Comparison of ENCODE assay signal across 17 cellular contexts in genomic region chr10:16845248-16845647, GRCh38.
"Had no signal": no experiment of that assay in that cellular context is flagged by ENCODE, and none has a peak within 500 bp of the region (broad histone marks: within the 10 kb centered on the region; RNA-seq: fewer than 3 reads in every experiment).

No MANE protein-coding gene starts in this region.

- DNase-seq: activated CD4-positive, alpha-beta memory T cell treated with anti-CD3 and anti-CD28 coated beads for 36 hours; activated CD4-positive, alpha-beta T cell treated with anti-CD3 and anti-CD28 coated beads for 36 hours; activated CD8-positive, alpha-beta memory T cell treated with anti-CD3 and anti-CD28 coated beads, Interleukin-2, amount 10 ng/mL, durations not matched to agents 7 days and 5 days; activated naive CD4-positive, alpha-beta T cell treated with anti-CD3 and anti-CD28 coated beads, Interleukin-2, amount 50 U/mL, for 16 hours; activated T-cell treated with anti-CD3 and anti-CD28 coated beads, Interleukin-2, amount 50 U/mL, for 1 hour; esophagus squamous epithelium; islet precursor cell; naive thymus-derived CD4-positive, alpha-beta T cell; posterior cingulate gyrus; small intestine; stimulated activated CD4-positive, alpha-beta T cell treated with anti-CD3 and anti-CD28 coated beads, Interleukin-4, amount 100 ng/mL, for 4 hours; stimulated activated CD8-positive, alpha-beta memory T cell treated with anti-CD3 and anti-CD28 coated beads, Interleukin-4, amount 100 ng/mL, for 48 hours; stimulated activated naive CD4-positive, alpha-beta T cell treated with Interleukin-2 at 50 U/mL for 16 hours; trophoblast cell had no signal

- H3K27me3 ChIP-seq: esophagus squamous epithelium, neutrophil, right atrium auricular region, suprapubic skin had no signal

- H3K36me3 ChIP-seq: esophagus squamous epithelium, neutrophil, right atrium auricular region, suprapubic skin had no signal

- ATAC-seq: activated CD4-positive, alpha-beta T cell treated with anti-CD3 and anti-CD28 coated beads for 36 hours; activated CD8-positive, alpha-beta memory T cell treated with anti-CD3 and anti-CD28 coated beads, Interleukin-2, amount 10 ng/mL, durations not matched to agents 7 days and 5 days; naive thymus-derived CD4-positive, alpha-beta T cell had no signal

- H3K4me3 ChIP-seq: esophagus squamous epithelium, right atrium auricular region, suprapubic skin had no signal

- H3K9me3 ChIP-seq: esophagus squamous epithelium, neutrophil, right atrium auricular region, suprapubic skin had no signal

- H3K27ac ChIP-seq: esophagus squamous epithelium, neutrophil, right atrium auricular region, suprapubic skin had no signal

- H3K4me1 ChIP-seq: right atrium auricular region had no signal
